8 cellular contexts compared by ENCODE assay signal in genomic region chr17:2266045-2266864, GRCh38. TPM values are rescaled to one million over a fixed set of nuclear protein-coding genes. Genes with fewer than 3 reads are reported as not detected.
DNase-seq lines count a peak whose midpoint lies in the region; ATAC-seq and TF ChIP-seq lines count a peak whose summit lies in the region.

No MANE protein-coding gene starts in this region.

- TF ChIP-seq POLR2A in right lobe of liver (IDR thresholded peaks at IDR 0.05), result no peak
- TF ChIP-seq POLR2A in stomach (IDR thresholded peaks at IDR 0.05), result no peak

- ATAC-seq in GM19025 (IDR thresholded peaks at IDR 0.05; ENCODE audit: low read depth, unreplicated experiment) (peak; percentile 57), HG03159 (IDR thresholded peaks at IDR 0.05; ENCODE audit: unreplicated experiment) (peak; percentile 65), right lobe of liver (peak; percentile 62 to 75 (median 69))

- H3K9me3 ChIP-seq in right lobe of liver, result no peaks in the 10 kb centered on the region
- H3K9me3 ChIP-seq in stomach, result no peaks in the 10 kb centered on the region

- peaks cover 0 to 18% (median 0%) of the 10 kb centered on the region in 4 donors for H3K4me1 ChIP-seq in right lobe of liver
- H3K4me1 ChIP-seq in stomach, result peaks cover 0 to 48% (median 34%) of the 10 kb centered on the region in 4 donors

- TF ChIP-seq CTCF in right lobe of liver (IDR thresholded peaks at IDR 0.05), result no peak
- no peak for TF ChIP-seq CTCF in stomach (IDR thresholded peaks at IDR 0.05)

- peak; percentile 80 to 87 for DNase-seq in activated CD4-positive, alpha-beta T cell treated with anti-CD3 and anti-CD28 coated beads, Interleukin-2, amount 50 U/mL, for 48 hours
- DNase-seq in right lobe of liver, result no peak
- peak; percentile 36 for DNase-seq in stomach
- no peak for DNase-seq in cortex of kidney (lab: John Stamatoyannopoulos, UW)
- DNase-seq in DMS53 treated with DMSO at 0.1 percent for 48 hours (lab: John Stamatoyannopoulos, UW; ENCODE audit: unreplicated experiment), result no peak
- no peak for DNase-seq in NCI-H2107 (lab: John Stamatoyannopoulos, UW)

- intact Hi-C loops in right lobe of liver (cut with DNase I) (no loop called here), stomach (cut with DNase I; ENCODE audit: low total_unique reads) (no loop called here)

- H3K4me3 ChIP-seq in right lobe of liver, result no peak overlapping the region
- H3K4me3 ChIP-seq in stomach, result no peak overlapping the region

- TF ChIP-seq EP300 in stomach (IDR thresholded peaks at IDR 0.05), result no peak

- H3K27ac ChIP-seq in right lobe of liver, result peak overlapping the region; percentile 16 to 36 (median 22)
- peak overlapping the region in 4 of 5 donors; percentile 34 to 75 (median 68) for H3K27ac ChIP-seq in stomach

- H3K27me3 ChIP-seq in right lobe of liver (no peaks in the 10 kb centered on the region), stomach (no peaks in the 10 kb centered on the region)

- 51% methylated on average over 13 of the region's 13 CpGs for WGBS in right lobe of liver (ENCODE audit: insufficient coverage, low coverage, low lambda C conversion rate, missing lambda C conversion rate)
- 66 to 79% (median 77%) methylated on average over 13 of the region's 13 CpGs for WGBS in stomach, 5 donors

- H3K36me3 ChIP-seq in right lobe of liver (no peaks in the 10 kb centered on the region), stomach (peaks cover 0 to 47% (median 25%) of the 10 kb centered on the region in 4 donors)

RNA-seq across cellular contexts. Expression of gene SMG6, which starts 37.3 kb away (rescaled TPM):
- total RNA-seq in right lobe of liver (10 to 100 TPM in 1 of 6 experiments, 1 to 10 TPM in 5; 7.4 to 10.4 (median 8.9) TPM), stomach (100 to 1,000 TPM in 1 of 5 donors, 10 to 100 TPM in 4; 22.6 to 102 (median 34.2) TPM)
- polyA plus RNA-seq in stomach, result 10 to 100 TPM; 17.0 to 22.3 (median 17.1) TPM

RNA-seq across cellular contexts. Expression of gene SRR, which starts 37.5 kb away (rescaled TPM):
- total RNA-seq in right lobe of liver (10 to 100 TPM in 1 of 6 experiments, 1 to 10 TPM in 5; 2.7 to 10.9 (median 5.9) TPM), stomach (10 to 100 TPM in 4 of 5 donors, 1 to 10 TPM in 1; 1.2 to 44.0 (median 15.4) TPM)
- polyA plus RNA-seq in stomach, result 1 to 10 TPM; 4.3 to 7.8 (median 6.4) TPM

Comparison
In these comparisons a context has a peak if more than half of its experiments do, and no peak if none do; other contexts are left out.
1. DNase-seq: peak in activated CD4-positive, alpha-beta T cell treated with anti-CD3 and anti-CD28 coated beads, Interleukin-2, amount 50 U/mL, for 48 hours (2 of 2) and stomach (single experiment); none in right lobe of liver (0 of 3), cortex of kidney (single experiment), DMS53 treated with DMSO at 0.1 percent for 48 hours (single experiment) and NCI-H2107 (single experiment).
2. Peak in every context shown above with its lines, with median percentiles within 50 percentile points of each other: ATAC-seq.